11 cellular contexts compared by ENCODE assay signal in the genomic region with DNA sequence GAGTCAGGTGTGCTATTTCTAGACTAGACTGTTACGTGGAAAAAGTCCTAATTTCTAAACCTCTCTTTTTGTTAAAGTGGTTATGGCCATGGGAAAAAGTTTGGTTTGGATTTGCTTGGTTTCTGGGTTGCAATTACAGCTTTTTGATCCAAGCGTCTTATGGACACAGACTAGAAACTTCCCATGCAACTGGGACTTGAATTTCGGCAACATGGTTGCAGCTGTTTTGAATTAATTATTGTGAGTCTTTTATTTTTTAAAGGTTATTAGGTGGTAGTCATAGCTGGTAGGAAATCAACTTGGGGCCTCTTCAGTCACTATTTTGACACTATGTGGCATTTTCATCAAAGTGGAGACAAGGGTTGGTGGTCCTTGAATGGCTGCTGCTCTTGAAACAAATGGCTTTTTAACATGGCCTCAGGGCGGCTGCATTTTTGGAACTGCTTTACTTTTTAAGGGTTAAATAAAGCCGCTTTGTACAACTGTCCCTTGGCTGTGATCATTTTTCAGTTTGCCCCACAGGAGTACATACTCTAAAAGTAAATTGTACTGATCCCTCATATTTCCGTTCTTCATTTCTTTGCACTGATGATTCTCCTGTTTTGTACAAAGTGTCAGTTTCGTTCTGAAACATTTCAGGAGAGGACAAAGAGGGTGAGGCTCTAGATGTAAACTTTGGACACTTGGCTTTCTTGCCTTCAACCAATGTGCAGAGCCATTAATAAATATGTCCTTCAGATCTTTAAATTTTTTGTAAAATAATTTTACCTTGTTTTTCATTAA. TPM values are rescaled to one million over a fixed set of nuclear protein-coding genes. Genes with fewer than 3 reads are reported as not detected.
DNase-seq lines count a peak whose midpoint lies in the region; ATAC-seq lines count a peak whose summit lies in the region.
"Had no signal": no experiment of that assay in that cellular context is flagged by ENCODE, and none has a peak within 500 bp of the region (broad histone marks: within the 10 kb centered on the region; RNA-seq: fewer than 3 reads in every experiment).

No MANE protein-coding gene starts in this region.

- H3K36me3 ChIP-seq in SJSA1 (peaks cover 91% of the 10 kb centered on the region), skeletal muscle satellite cell (ENCODE audit: insufficient read depth, low read length) (peaks cover 53% of the 10 kb centered on the region)

- H3K27ac ChIP-seq in SJSA1 = peak overlapping the region; percentile 57

- H3K9ac ChIP-seq in skeletal muscle satellite cell (ENCODE audit: low read depth, low read length) = peak overlapping the region; percentile 76

- DNase-seq in EH (ENCODE audit: low read depth) = peak; percentile 41
- DNase-seq in SJSA1 (ENCODE audit: low read depth in 1 of 2, low spot score in 2 of 2) = no peak
- DNase-seq in fibroblast of peridontal ligament (ENCODE audit: extremely low read depth) = peak; percentile 64
- no peak for DNase-seq in posterior cingulate gyrus
- DNase-seq in nucleus accumbens (lab: John Stamatoyannopoulos, UW) = no peak
- DNase-seq: KG1 had no signal

- intact Hi-C loops in posterior cingulate gyrus (cut with DNase I) = no loop called here

- H3K27me3 ChIP-seq in SJSA1 (replicated peaks) (no peaks in the 10 kb centered on the region), skeletal muscle satellite cell (ENCODE audit: control insufficient read depth, insufficient read depth, low read length) (no peaks in the 10 kb centered on the region)

- H3K4me1 ChIP-seq in SJSA1 (replicated peaks) (peaks cover 55% of the 10 kb centered on the region), skeletal muscle satellite cell (ENCODE audit: control insufficient read depth, insufficient read depth, low read length) (peaks cover 51% of the 10 kb centered on the region)

- H3K9me3 ChIP-seq in SJSA1 (replicated peaks) = no peaks in the 10 kb centered on the region
- no peaks in the 10 kb centered on the region for H3K9me3 ChIP-seq in skeletal muscle satellite cell (replicated peaks; ENCODE audit: low read length)

- H3K4me3 ChIP-seq in SJSA1 (no peak overlapping the region), skeletal muscle satellite cell (ENCODE audit: low read length) (peak overlapping the region; percentile 60)

- H3K4me2 ChIP-seq in skeletal muscle satellite cell (ENCODE audit: low read length) = peak overlapping the region; percentile 75

- ATAC-seq in GM18870 (IDR thresholded peaks at IDR 0.05; ENCODE audit: unreplicated experiment) = no peak
- no peak for ATAC-seq in GM19455 (IDR thresholded peaks at IDR 0.05; ENCODE audit: unreplicated experiment)

RNA-seq across cellular contexts. Expression of a gene that starts 15.9 kb away (rescaled TPM):
- total RNA-seq in SJSA1 (2014; rRNA removed; shearing (Covaris generic)) = 125 and 127 TPM in 2 replicates
- total RNA-seq in skeletal muscle satellite cell (2012; rRNA removed) = 34.5 and 54.0 TPM in 2 replicates

RNA-seq across cellular contexts. Expression of a gene that starts 41.7 kb away (rescaled TPM):
- not detected in 2 replicates for total RNA-seq in SJSA1 (2014; rRNA removed; shearing (Covaris generic))
- not detected in 2 replicates for total RNA-seq in skeletal muscle satellite cell (2012; rRNA removed)
- total RNA-seq: Daoy, myocyte had no signal

RNA-seq across cellular contexts. Expression of a gene that starts 47.6 kb away (rescaled TPM):
- 37.9 and 45.5 TPM in 2 replicates for total RNA-seq in SJSA1 (2014; rRNA removed; shearing (Covaris generic))
- 29.7 and 43.7 TPM in 2 replicates for total RNA-seq in skeletal muscle satellite cell (2012; rRNA removed)

RNA-seq across cellular contexts. Expression of a gene that starts 53.3 kb away (rescaled TPM):
- total RNA-seq in SJSA1 (2014; rRNA removed; shearing (Covaris generic)) = 0.25 and 5.4 TPM in 2 replicates
- 3.3 and 5.3 TPM in 2 replicates for total RNA-seq in skeletal muscle satellite cell (2012; rRNA removed)

Comparison
In these comparisons a context has a peak if more than half of its experiments do, and no peak if none do; other contexts are left out.
1. DNase-seq: peak in EH (single experiment) and fibroblast of peridontal ligament (single experiment); none in SJSA1 (0 of 2), posterior cingulate gyrus (0 of 10) and nucleus accumbens (0 of 56).